In genomic region chr6:151904631-151905030, GRCh38 we compare ENCODE assay signal across 28 cellular contexts.
"Had no signal": no experiment of that assay in that cellular context is flagged by ENCODE, and none has a peak within 500 bp of the region (broad histone marks: within the 10 kb centered on the region; RNA-seq: fewer than 3 reads in every experiment).

No MANE protein-coding gene starts in this region.

- H3K4me3 ChIP-seq: ascending aorta, breast epithelium, cardiac muscle cell, colonic mucosa, esophagus squamous epithelium had no signal

- DNase-seq: activated B cell treated with CpG ODN at 0.5 μM for 24 hours; activated CD4-positive, alpha-beta memory T cell treated with anti-CD3 and anti-CD28 coated beads for 36 hours; activated CD4-positive, alpha-beta T cell treated with anti-CD3 and anti-CD28 coated beads, Interleukin-2, amount 10 ng/mL, durations not matched to agents 24 days and 14 days; activated CD8-positive, alpha-beta memory T cell treated with anti-CD3 and anti-CD28 coated beads, Interleukin-2, amount 10 ng/mL, durations not matched to agents 7 days and 5 days; activated CD8-positive, alpha-beta memory T cell treated with anti-CD3 and anti-CD28 coated beads, Interleukin-2, amount 50 U/mL, for 4 hours; activated CD8-positive, alpha-beta T cell treated with anti-CD3 and anti-CD28 coated beads, Interleukin-2, amount 10 ng/mL, durations not matched to agents 7 days and 5 days; activated gamma-delta T cell; activated naive CD4-positive, alpha-beta T cell; activated naive CD4-positive, alpha-beta T cell treated with anti-CD3 and anti-CD28 coated beads, Interleukin-2, amount 10 ng/mL, durations not matched to agents 7 days and 5 days; activated naive CD8-positive, alpha-beta T cell treated with anti-CD3 and anti-CD28 coated beads, Interleukin-2, amount 10 ng/mL, durations not matched to agents 7 days and 5 days; activated T-cell treated with anti-CD3 and anti-CD28 coated beads, Interleukin-2, amount 50 U/mL, for 24 hours; activated T-cell treated with anti-CD3 and anti-CD28 coated beads, Interleukin-2, amount 50 U/mL, for 72 hours; central memory CD4-positive, alpha-beta T cell; cerebellar nuclear complex; colonic mucosa; effector CD8-positive, alpha-beta T cell; esophagus squamous epithelium; head of caudate nucleus; hippocampal formation; T-helper 17 cell; T1000; WERI-Rb-1 had no signal

- H3K4me1 ChIP-seq: ascending aorta, breast epithelium, colonic mucosa had no signal

- ATAC-seq: activated CD4-positive, CD25-positive, alpha-beta regulatory T cell treated with anti-CD3 and anti-CD28 coated beads, Interleukin-2, amount 50 U/mL, for 24 hours; activated CD8-positive, alpha-beta memory T cell treated with anti-CD3 and anti-CD28 coated beads, Interleukin-2, amount 10 ng/mL, durations not matched to agents 7 days and 5 days; activated CD8-positive, alpha-beta T cell treated with anti-CD3 and anti-CD28 coated beads, Interleukin-2, amount 10 ng/mL, durations not matched to agents 7 days and 5 days; activated naive CD4-positive, alpha-beta T cell treated with anti-CD3 and anti-CD28 coated beads, Interleukin-2, amount 50 U/mL, for 72 hours; activated T-cell treated with anti-CD3 and anti-CD28 coated beads, Interleukin-2, amount 50 U/mL, for 72 hours; T-helper 17 cell had no signal

- H3K9me3 ChIP-seq: breast epithelium, colonic mucosa, esophagus squamous epithelium had no signal

- H3K27me3 ChIP-seq: ascending aorta, breast epithelium, cardiac muscle cell, colonic mucosa, esophagus squamous epithelium had no signal

- H3K36me3 ChIP-seq: ascending aorta, breast epithelium, cardiac muscle cell, colonic mucosa, esophagus squamous epithelium, WERI-Rb-1 had no signal

- H3K27ac ChIP-seq: ascending aorta, breast epithelium, cardiac muscle cell, colonic mucosa, epithelial cell of prostate, esophagus squamous epithelium, WERI-Rb-1 had no signal
